Comparison of ENCODE assay signal across 9 cellular contexts in the genomic region with DNA sequence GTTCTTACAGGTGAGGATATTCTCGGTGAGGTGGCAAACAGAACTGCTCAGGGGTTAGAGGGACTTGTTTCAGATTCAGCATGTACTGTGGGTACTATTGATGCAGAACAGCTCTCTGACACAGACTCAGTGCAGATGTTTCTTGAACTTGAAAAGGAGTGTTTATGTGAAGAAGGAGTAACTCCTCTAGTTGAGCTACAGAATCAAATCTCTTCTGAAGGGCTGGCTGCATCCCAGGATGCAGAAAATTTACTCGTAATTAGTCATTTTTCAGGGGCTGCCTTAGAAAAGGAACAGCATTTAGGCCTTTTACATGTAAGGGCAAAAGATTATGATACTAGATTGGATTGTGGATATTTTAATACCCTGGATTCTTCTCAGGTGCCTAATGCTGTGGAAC.
A peak's percentile ranks its signal among the peaks of the same experiment; 100 is the strongest.
DNase-seq lines count a peak whose midpoint lies in the region; ATAC-seq and TF ChIP-seq lines count a peak whose summit lies in the region.
"Had no signal": no experiment of that assay in that cellular context is flagged by ENCODE, and none has a peak within 500 bp of the region (broad histone marks: within the 10 kb centered on the region; RNA-seq: fewer than 3 reads in every experiment).

No MANE protein-coding gene starts in this region.

- no peak for DNase-seq in kidney epithelial cell (ENCODE audit: low read depth)
- no peak for DNase-seq in thoracic aorta (ENCODE audit: low spot score)
- no peak for DNase-seq in activated CD4-positive, alpha-beta T cell treated with anti-CD3 and anti-CD28 coated beads, Interleukin-2, amount 50 U/mL, for 1 hour
- DNase-seq in A172 (ENCODE audit: low spot score): no peak
- DNase-seq in NCI-H510A (lab: John Stamatoyannopoulos, UW): no peak

- peaks cover 35% of the 10 kb centered on the region for H3K4me1 ChIP-seq in HUES48 (ENCODE audit: control insufficient read depth, insufficient read depth, low read length)
- H3K4me1 ChIP-seq in thoracic aorta (ENCODE audit: control insufficient read depth in 1 of 2, low read depth in 2 of 2): peaks cover 39 to 83% of the 10 kb centered on the region in 2 donors

- peaks cover 2% of the 10 kb centered on the region for H3K27me3 Mint-ChIP-seq in brain
- H3K27me3 Mint-ChIP-seq: effector memory CD8-positive, alpha-beta T cell; naive B cell had no signal

- ATAC-seq in thoracic aorta (ENCODE audit: insufficient number of reproducible peaks, low FRiP score, low read depth): no peak

- TF ChIP-seq CTCF in brain (conservative IDR thresholded peaks at IDR 0.05): no peak
- no peak for TF ChIP-seq CTCF in kidney epithelial cell (IDR thresholded peaks at IDR 0.05; ENCODE audit: insufficient read depth, low read length, poor library complexity, severe bottlenecking)
- TF ChIP-seq CTCF in thoracic aorta (IDR thresholded peaks at IDR 0.05): no peak

- H3K9ac ChIP-seq in HUES48 (ENCODE audit: low read depth, low read length): no peak overlapping the region

- H3K9me3 Mint-ChIP-seq in brain: no peaks in the 10 kb centered on the region
- H3K9me3 Mint-ChIP-seq: effector memory CD8-positive, alpha-beta T cell; naive B cell had no signal

- peak overlapping the region in 4 of 5 experiments; percentile 4 to 90 (median 86) for H3K27ac Mint-ChIP-seq in brain

- H3K27me3 ChIP-seq in HUES48 (ENCODE audit: control insufficient read depth, insufficient read depth, low read length) (no peaks in the 10 kb centered on the region), kidney epithelial cell (ENCODE audit: control insufficient read depth, insufficient read depth, low read length) (no peaks in the 10 kb centered on the region), thoracic aorta (replicated peaks; ENCODE audit: insufficient read depth) (no peaks in the 10 kb centered on the region)

- H3K4me1 Mint-ChIP-seq in brain: peaks cover 82% of the 10 kb centered on the region

- no peak overlapping the region for H3K27ac ChIP-seq in HUES48 (ENCODE audit: low read depth, low read length)
- peak overlapping the region; percentile 50 to 92 for H3K27ac ChIP-seq in thoracic aorta

- peak overlapping the region; percentile 74 to 87 (median 80) for H3K4me3 Mint-ChIP-seq in brain

- H3K36me3 Mint-ChIP-seq in brain: peaks cover 39% of the 10 kb centered on the region
- H3K36me3 Mint-ChIP-seq: naive B cell had no signal

- H3K4me3 ChIP-seq in HUES48 (ENCODE audit: low read depth, low read length): peak overlapping the region; percentile 79
- peak overlapping the region; percentile 86 for H3K4me3 ChIP-seq in kidney epithelial cell (ENCODE audit: low read depth, low read length)
- peak overlapping the region; percentile 92 for H3K4me3 ChIP-seq in thoracic aorta

- H3K9me3 ChIP-seq in HUES48 (ENCODE audit: control insufficient read depth, insufficient read depth, low read length) (no peaks in the 10 kb centered on the region), thoracic aorta (no peaks in the 10 kb centered on the region)

- H3K36me3 ChIP-seq in HUES48 (ENCODE audit: control insufficient read depth, insufficient read depth, low read length) (peaks cover 24% of the 10 kb centered on the region), kidney epithelial cell (ENCODE audit: control insufficient read depth, insufficient read depth, low read length) (peaks cover 3% of the 10 kb centered on the region), thoracic aorta (no peaks in the 10 kb centered on the region)
